Comparison of ENCODE assay signal across 11 cellular contexts in the genomic region with DNA sequence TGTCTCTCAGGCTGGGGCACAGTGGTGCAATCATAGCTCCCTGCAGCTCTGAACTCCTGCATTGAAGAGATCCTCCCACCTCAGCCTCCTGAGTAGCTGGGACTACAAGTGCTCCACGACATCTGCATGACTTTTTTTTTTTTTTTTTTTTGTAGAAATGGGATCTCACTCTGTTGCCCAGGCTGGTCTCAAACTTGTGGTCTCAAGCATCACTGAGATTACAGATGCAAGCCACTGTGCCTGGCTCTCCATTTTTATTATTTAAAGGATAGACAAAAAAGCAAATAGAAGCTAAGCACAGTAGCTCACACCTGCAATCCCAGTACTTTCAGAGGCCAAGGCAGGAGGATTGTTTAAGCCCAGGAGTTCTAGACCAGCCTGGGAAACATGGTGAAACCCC.
"Had no signal": no experiment of that assay in that cellular context is flagged by ENCODE, and none has a peak within 500 bp of the region (broad histone marks: within the 10 kb centered on the region; RNA-seq: fewer than 3 reads in every experiment).

No MANE protein-coding gene starts in this region.

- H3K4me3 ChIP-seq: GM23248, GM23338, HAP-1 had no signal

- H2AFZ ChIP-seq: GM23248, GM23338 had no signal

- H3K36me3 ChIP-seq: HAP-1 had no signal

- H3K9ac ChIP-seq: GM23248 had no signal

- H3K27ac ChIP-seq: GM23248 had no signal

- ATAC-seq: GM23338, HCT116 had no signal

- FAIRE-seq: H1, H54 had no signal

- DNase-seq: GM23248, GOT3, H7, H9, HCEC 1CT, HFFc6 had no signal

- H3K4me2 ChIP-seq: GM23338 had no signal
